19 cellular contexts compared by ENCODE assay signal in the genomic region with DNA sequence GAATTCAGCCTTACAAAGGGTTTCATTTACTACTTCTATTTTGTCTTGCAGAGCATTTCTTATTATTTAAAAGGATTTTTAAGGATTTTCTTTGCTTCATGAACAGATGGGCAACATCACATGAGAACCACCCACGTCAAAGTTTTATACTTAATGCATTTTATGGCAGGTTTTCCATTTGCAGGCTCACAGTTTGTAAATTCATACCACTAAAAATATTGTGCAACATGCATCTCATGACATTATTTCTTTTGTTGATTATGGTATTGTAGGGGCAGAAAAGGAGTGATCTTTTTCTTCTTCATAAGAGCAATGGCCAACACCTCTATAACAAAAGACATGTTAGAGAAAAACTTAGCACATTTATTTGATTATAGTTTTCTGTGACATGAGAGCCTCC.
A peak's percentile ranks its signal among the peaks of the same experiment; 100 is the strongest.
DNase-seq lines count a peak whose midpoint lies in the region; TF ChIP-seq lines count a peak whose summit lies in the region.
"Had no signal": no experiment of that assay in that cellular context is flagged by ENCODE, and none has a peak within 500 bp of the region (broad histone marks: within the 10 kb centered on the region; RNA-seq: fewer than 3 reads in every experiment).

No MANE protein-coding gene starts in this region.

- H3K4me3 ChIP-seq in spleen, result no peak overlapping the region
- H3K4me3 ChIP-seq: A549, GM12878 had no signal

- TF ChIP-seq CTCF in spleen (IDR thresholded peaks at IDR 0.05 in 8 of 11, conservative IDR thresholded peaks at IDR 0.05 in 3 of 11), result no peak

- no peaks in the 10 kb centered on the region for H3K36me3 ChIP-seq in spleen

- no peaks in the 10 kb centered on the region for H3K4me1 ChIP-seq in spleen
- H3K4me1 ChIP-seq: A549, Caco-2 had no signal

- peaks cover 0 to 5% (median 0%) of the 10 kb centered on the region in 8 donors for H3K9me3 ChIP-seq in spleen
- H3K9me3 ChIP-seq: A549, Caco-2 had no signal

- TF ChIP-seq POLR2A in spleen (IDR thresholded peaks at IDR 0.05), result no peak

- intact Hi-C loops in spleen (cut with DNase I; ENCODE audit: low total_unique reads), result no loop called here

- no peaks in the 10 kb centered on the region for H3K27me3 ChIP-seq in spleen (replicated peaks in 1 of 7)

- DNase-seq in DMS 273 (lab: John Stamatoyannopoulos, UW; ENCODE audit: unreplicated experiment), result peak; percentile 9
- DNase-seq in DMS 273 treated with DMSO at 0.1 percent for 48 hours (lab: John Stamatoyannopoulos, UW), result no peak
- DNase-seq in inferior parietal cortex (ENCODE audit: extremely low spot score), result peak; percentile 66
- peak; percentile 65 for DNase-seq in superior temporal gyrus (ENCODE audit: extremely low spot score)
- no peak for DNase-seq in NCI-H1694 (lab: John Stamatoyannopoulos, UW)
- no peak for DNase-seq in NCI-H526 treated with DMSO at 0.1 percent for 48 hours (lab: John Stamatoyannopoulos, UW)
- no peak for DNase-seq in spleen
- DNase-seq: AML-193; Caco-2; CD4-positive, alpha-beta T cell; DMS79 treated with DMSO at 0.1 percent for 48 hours; GF-D8; GOT3; H7; HFFc6 had no signal

- 61 to 78% (median 69%) methylated on average over 1 of the region's 1 CpG for WGBS in spleen, 5 donors

- H3K27ac ChIP-seq in spleen, result no peak overlapping the region
- H3K27ac ChIP-seq: 22Rv1, A549, C4-2B had no signal

Comparison
In these comparisons a context has a peak if more than half of its experiments do, and no peak if none do; other contexts are left out.
1. DNase-seq: peak in DMS 273 (single experiment), inferior parietal cortex (single experiment) and superior temporal gyrus (single experiment); none in DMS 273 treated with DMSO at 0.1 percent for 48 hours (single experiment), NCI-H1694 (single experiment), NCI-H526 treated with DMSO at 0.1 percent for 48 hours (single experiment) and spleen (single experiment).